In genomic region chr1:118119111-118119510, GRCh38 we compare ENCODE assay signal across 20 cellular contexts.
"Had no signal": no experiment of that assay in that cellular context is flagged by ENCODE, and none has a peak within 500 bp of the region (broad histone marks: within the 10 kb centered on the region; RNA-seq: fewer than 3 reads in every experiment).

No MANE protein-coding gene starts in this region.

- FAIRE-seq: endometrium, frontal cortex had no signal

- H3K9me3 Mint-ChIP-seq: central memory CD8-positive, alpha-beta T cell; nephron progenitor cell; stimulated activated naive B cell treated with anti-CD40 and anti-IgM and Interleukin-4, amounts not matched to agents 10 μg/mL and 1 μg/mL and 100 μg/mL, for 72 hours; stimulated activated naive CD8-positive, alpha-beta T cell treated with anti-CD3 and anti-CD28 coated beads, Interleukin-15, amount 100 ng/mL, for 72 hours had no signal

- H3K4me3 Mint-ChIP-seq: central memory CD8-positive, alpha-beta T cell; nephron progenitor cell; stimulated activated naive B cell treated with anti-CD40 and anti-IgM and Interleukin-4, amounts not matched to agents 10 μg/mL and 1 μg/mL and 100 μg/mL, for 72 hours; stimulated activated naive CD8-positive, alpha-beta T cell treated with anti-CD3 and anti-CD28 coated beads, Interleukin-15, amount 100 ng/mL, for 72 hours had no signal

- H3K4me3 ChIP-seq: heart right ventricle, lung, right atrium auricular region, sigmoid colon, skin epidermis had no signal

- H3K4me1 Mint-ChIP-seq: central memory CD8-positive, alpha-beta T cell; stimulated activated naive B cell treated with anti-CD40 and anti-IgM and Interleukin-4, amounts not matched to agents 10 μg/mL and 1 μg/mL and 100 μg/mL, for 72 hours; stimulated activated naive CD8-positive, alpha-beta T cell treated with anti-CD3 and anti-CD28 coated beads, Interleukin-15, amount 100 ng/mL, for 72 hours had no signal

- H3K36me3 ChIP-seq: heart right ventricle, neutrophil, right atrium auricular region, sigmoid colon had no signal

- H3K27me3 ChIP-seq: neutrophil, right atrium auricular region, sigmoid colon had no signal

- H3K36me3 Mint-ChIP-seq: stimulated activated naive B cell treated with anti-CD40 and anti-IgM and Interleukin-4, amounts not matched to agents 10 μg/mL and 1 μg/mL and 100 μg/mL, for 72 hours had no signal

- H3K9me3 ChIP-seq: heart right ventricle, neutrophil, right atrium auricular region, sigmoid colon had no signal

- ATAC-seq: esophagus mucosa; heart right ventricle; stimulated activated naive B cell treated with anti-CD40 and anti-IgM and Interleukin-4, amounts not matched to agents 10 μg/mL and 1 μg/mL and 100 μg/mL, for 72 hours; stimulated activated naive CD8-positive, alpha-beta T cell treated with anti-CD3 and anti-CD28 coated beads, Interleukin-15, amount 100 ng/mL, for 72 hours had no signal

- DNase-seq: effector memory CD4-positive, alpha-beta T cell; heart right ventricle; islet precursor cell; mesenchymal stem cell; midbrain; nephron progenitor cell; posterior cingulate gyrus; sigmoid colon; stimulated activated CD4-positive, alpha-beta T cell treated with anti-CD3 and anti-CD28 coated beads, Interleukin-2, amount 100 ng/mL, for 24 hours; stimulated activated CD4-positive, alpha-beta T cell treated with anti-CD3 and anti-CD28 coated beads, Interleukin-4, amount 100 ng/mL, for 4 hours; stimulated activated naive B cell treated with anti-CD40 and anti-IgM and Interleukin-4, amounts not matched to agents 10 μg/mL and 1 μg/mL and 100 μg/mL, for 72 hours; stimulated activated naive CD8-positive, alpha-beta T cell treated with anti-CD3 and anti-CD28 coated beads, Interleukin-15, amount 100 ng/mL, for 72 hours had no signal

- H3K4me1 ChIP-seq: heart right ventricle, right atrium auricular region, sigmoid colon had no signal

- H3K27ac Mint-ChIP-seq: nephron progenitor cell; stimulated activated naive B cell treated with anti-CD40 and anti-IgM and Interleukin-4, amounts not matched to agents 10 μg/mL and 1 μg/mL and 100 μg/mL, for 72 hours had no signal

- H3K27ac ChIP-seq: heart right ventricle, neutrophil, right atrium auricular region, sigmoid colon had no signal
